ENCODE assay signal across 12 cellular contexts in the genomic region with DNA sequence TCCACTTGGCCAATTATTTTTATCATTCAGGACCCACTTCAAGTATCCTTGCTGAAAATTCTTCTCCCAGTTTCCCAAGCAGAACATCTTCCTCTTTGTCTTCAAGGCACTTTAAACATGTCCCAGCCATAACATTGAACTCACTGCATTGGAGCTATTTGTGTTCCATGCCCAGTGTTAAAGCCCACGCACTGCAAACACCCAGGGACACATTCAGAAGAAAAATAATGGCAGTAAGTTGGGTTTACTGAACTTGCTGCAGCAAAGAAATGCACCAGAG. TPM values are rescaled to one million over a fixed set of nuclear protein-coding genes. Genes with fewer than 3 reads are reported as not detected.
DNase-seq lines count a peak whose midpoint lies in the region; TF ChIP-seq lines count a peak whose summit lies in the region.
"Had no signal": no experiment of that assay in that cellular context is flagged by ENCODE, and none has a peak within 500 bp of the region (broad histone marks: within the 10 kb centered on the region; RNA-seq: fewer than 3 reads in every experiment).

No MANE protein-coding gene starts in this region.

- 80% methylated on average over 1 of the region's 1 CpG for WGBS in esophagus muscularis mucosa

- TF ChIP-seq CTCF in WERI-Rb-1 (IDR thresholded peaks at IDR 0.05; ENCODE audit: low read depth, low read length) (no peak), esophagus muscularis mucosa (IDR thresholded peaks at IDR 0.05) (no peak)

- intact Hi-C loops in esophagus muscularis mucosa (cut with DNase I), result loop anchor here (2.0 to 10.0 kb wide), 5 partner anchors 71 to 398 kb away; a partner anchor contains a TSS
- intact Hi-C loops in posterior vena cava (cut with DNase I), result loop anchor here (2.0 to 10.0 kb wide), 3 partner anchors 71 to 401 kb away; a partner anchor contains a TSS

- H3K36me3 ChIP-seq in WERI-Rb-1, result peaks cover 11% of the 10 kb centered on the region
- no peaks in the 10 kb centered on the region for H3K36me3 ChIP-seq in esophagus muscularis mucosa
- H3K36me3 ChIP-seq: MG63 had no signal

- H3K27me3 ChIP-seq in WERI-Rb-1 (ENCODE audit: insufficient read depth, low read depth, severe bottlenecking), result no peaks in the 10 kb centered on the region
- H3K27me3 ChIP-seq in esophagus muscularis mucosa, result no peaks in the 10 kb centered on the region
- H3K27me3 ChIP-seq: MG63 had no signal

- H3K4me1 ChIP-seq in esophagus muscularis mucosa, result peaks cover 44 to 66% (median 57%) of the 10 kb centered on the region in 4 donors

- peak overlapping the region; percentile 76 for H3K27ac Mint-ChIP-seq in activated naive CD8-positive, alpha-beta T cell
- no peak overlapping the region for H3K27ac Mint-ChIP-seq in activated naive CD8-positive, alpha-beta T cell treated with anti-CD3 and anti-CD28 coated beads for 36 hours

- H3K36me3 Mint-ChIP-seq in activated naive CD8-positive, alpha-beta T cell, result no peaks in the 10 kb centered on the region
- H3K36me3 Mint-ChIP-seq in activated naive CD8-positive, alpha-beta T cell treated with anti-CD3 and anti-CD28 coated beads for 36 hours, result peaks cover 14% of the 10 kb centered on the region

- no peak for TF ChIP-seq POLR2A in esophagus muscularis mucosa (IDR thresholded peaks at IDR 0.05; ENCODE audit: low read depth)

- H3K27me3 Mint-ChIP-seq in activated naive CD8-positive, alpha-beta T cell, result no peaks in the 10 kb centered on the region
- no peaks in the 10 kb centered on the region for H3K27me3 Mint-ChIP-seq in activated naive CD8-positive, alpha-beta T cell treated with anti-CD3 and anti-CD28 coated beads for 36 hours

- no peak overlapping the region for H3K4me3 ChIP-seq in WERI-Rb-1 (ENCODE audit: low read depth, low read length)
- no peak overlapping the region for H3K4me3 ChIP-seq in esophagus muscularis mucosa
- H3K4me3 ChIP-seq: MG63 had no signal

- H3K27ac ChIP-seq in WERI-Rb-1 (peak overlapping the region; percentile 81), esophagus muscularis mucosa (replicated peaks in 1 of 4) (peak overlapping the region in 3 of 4 donors; percentile 88 to 94 (median 92)), substantia nigra (ENCODE audit: low read depth, low read length, poor library complexity, severe bottlenecking) (peak overlapping the region; percentile 84)
- H3K27ac ChIP-seq: foreskin keratinocyte had no signal

- H3K4me3 Mint-ChIP-seq in activated naive CD8-positive, alpha-beta T cell, result peak overlapping the region; percentile 57
- H3K4me3 Mint-ChIP-seq in activated naive CD8-positive, alpha-beta T cell treated with anti-CD3 and anti-CD28 coated beads for 36 hours, result no peak overlapping the region

- no peaks in the 10 kb centered on the region for H3K9me3 Mint-ChIP-seq in activated naive CD8-positive, alpha-beta T cell (ENCODE audit: low read depth)
- no peaks in the 10 kb centered on the region for H3K9me3 Mint-ChIP-seq in activated naive CD8-positive, alpha-beta T cell treated with anti-CD3 and anti-CD28 coated beads for 36 hours

- no peaks in the 10 kb centered on the region for H3K9me3 ChIP-seq in WERI-Rb-1 (ENCODE audit: severe bottlenecking)
- H3K9me3 ChIP-seq in esophagus muscularis mucosa, result no peaks in the 10 kb centered on the region
- H3K9me3 ChIP-seq: MG63 had no signal

- no peak for TF ChIP-seq EP300 in esophagus muscularis mucosa (IDR thresholded peaks at IDR 0.05)

- no peak for DNase-seq in activated naive CD8-positive, alpha-beta T cell treated with anti-CD3 and anti-CD28 coated beads for 36 hours
- DNase-seq in WERI-Rb-1, result no peak
- DNase-seq in esophagus muscularis mucosa (ENCODE audit: extremely low spot score), result no peak
- no peak for DNase-seq in substantia nigra (lab: John Stamatoyannopoulos, UW)
- no peak for DNase-seq in GF-D8 (lab: John Stamatoyannopoulos, UW)
- no peak for DNase-seq in posterior vena cava (ENCODE audit: low spot score)
- no peak for DNase-seq in RKO (ENCODE audit: low spot score)
- DNase-seq: activated gamma-delta T cell had no signal

- H3K4me1 Mint-ChIP-seq in activated naive CD8-positive, alpha-beta T cell (ENCODE audit: low read depth), result peaks cover 46% of the 10 kb centered on the region
- H3K4me1 Mint-ChIP-seq in activated naive CD8-positive, alpha-beta T cell treated with anti-CD3 and anti-CD28 coated beads for 36 hours, result peaks cover 36% of the 10 kb centered on the region

RNA-seq across cellular contexts. Expression of a gene that starts 1.6 kb away (rescaled TPM):
- 10 to 100 TPM; 47.9 to 48.8 TPM for total RNA-seq in activated naive CD8-positive, alpha-beta T cell treated with anti-CD3 and anti-CD28 coated beads for 36 hours
- total RNA-seq in esophagus muscularis mucosa (10 to 100 TPM; 21.6 to 35.6 (median 32.5) TPM), posterior vena cava (10 to 100 TPM; 32.7 to 45.6 TPM)

RNA-seq across cellular contexts. Expression of a gene that starts 45.1 kb away (rescaled TPM):
- total RNA-seq in activated naive CD8-positive, alpha-beta T cell treated with anti-CD3 and anti-CD28 coated beads for 36 hours, result 10 to 100 TPM; 41.5 to 44.7 TPM
- total RNA-seq in esophagus muscularis mucosa, result 10 to 100 TPM in 1 of 4 donors, 1 to 10 TPM in 2, not detected in 1; 1.2 to 13.8 (median 1.5) TPM
- 1 to 10 TPM; 2.5 to 3.4 TPM for total RNA-seq in posterior vena cava
- total RNA-seq: dermis microvascular lymphatic vessel endothelial cell, foreskin keratinocyte had no signal
